8 cellular contexts compared by ENCODE assay signal in genomic region chr14:94001501-94002396, GRCh38. TPM values are rescaled to one million over a fixed set of nuclear protein-coding genes. Genes with fewer than 3 reads are reported as not detected.
DNase-seq lines count a peak whose midpoint lies in the region; ATAC-seq, FAIRE-seq and TF ChIP-seq lines count a peak whose summit lies in the region.

No MANE protein-coding gene starts in this region.

- no peak overlapping the region for H4K91ac ChIP-seq in neuronal stem cell (ENCODE audit: low read depth, low read length, poor library complexity)

- no peak overlapping the region for H3K23ac ChIP-seq in neuronal stem cell (ENCODE audit: low read depth, low read length, poor library complexity)

- no peak overlapping the region for H2BK120ac ChIP-seq in neuronal stem cell (ENCODE audit: low read depth, low read length)

- H4K8ac ChIP-seq in neuronal stem cell (ENCODE audit: low read depth, low read length): no peak overlapping the region

- H3K36me3 Mint-ChIP-seq in activated T-cell treated with anti-CD3 and anti-CD28 coated beads, Interleukin-2, amount 50 U/mL, for 4 hours (ENCODE audit: insufficient read depth): no peaks in the 10 kb centered on the region

- peaks cover 12% of the 10 kb centered on the region for H3K27me3 Mint-ChIP-seq in activated T-cell treated with anti-CD3 and anti-CD28 coated beads, Interleukin-2, amount 50 U/mL, for 4 hours (ENCODE audit: low read depth)

- no peak overlapping the region for H3K14ac ChIP-seq in neuronal stem cell (ENCODE audit: low read length)

- peak overlapping the region; percentile 48 for H2AFZ ChIP-seq in neuronal stem cell (ENCODE audit: low read length)

- peaks cover 0 to 34% (median 2%) of the 10 kb centered on the region in 3 experiments for H3K27me3 ChIP-seq in neuronal stem cell (ENCODE audit: control insufficient read depth in 3 of 3, insufficient read depth in 3 of 3, low read depth in 1 of 3, low read length in 3 of 3)

- no peak overlapping the region for H3K4me2 ChIP-seq in neuronal stem cell (ENCODE audit: insufficient read depth, low read length, poor library complexity, severe bottlenecking)

- ATAC-seq in GM18861 (IDR thresholded peaks at IDR 0.05; ENCODE audit: unreplicated experiment): peak; percentile 59
- ATAC-seq in activated T-cell treated with anti-CD3 and anti-CD28 coated beads, Interleukin-2, amount 50 U/mL, for 4 hours: peak; percentile 81

- peak; percentile 98 for TF ChIP-seq CTCF in AG09309 (IDR thresholded peaks at IDR 0.05; ENCODE audit: control insufficient read depth, insufficient read depth, low read depth, low read length, missing control alignments)

- DNase-seq in AG09309 (ENCODE audit: low read depth): no peak
- peak; percentile 87 for DNase-seq in HTR-8/SVneo (ENCODE audit: insufficient read length, low spot score)
- DNase-seq in OCI-M1 (lab: John Stamatoyannopoulos, UW): peak; percentile 53
- peak; percentile 57 for DNase-seq in activated T-cell treated with anti-CD3 and anti-CD28 coated beads, Interleukin-2, amount 50 U/mL, for 4 hours
- DNase-seq in fibroblast of peridontal ligament (ENCODE audit: extremely low read depth): peak; percentile 72
- peak; percentile 56 for DNase-seq in neuronal stem cell (ENCODE audit: low spot score)
- peak; percentile 88 for DNase-seq in superior temporal gyrus (ENCODE audit: extremely low spot score)

- peak overlapping the region; percentile 3 for H2AK5ac ChIP-seq in neuronal stem cell (ENCODE audit: low read depth, low read length)

- no peak overlapping the region for H3K9ac ChIP-seq in neuronal stem cell (ENCODE audit: low read depth, low read length, poor library complexity)

- peak; percentile 82 for FAIRE-seq in HTR-8/SVneo (lab: Jason Lieb, UNC)

- H2BK15ac ChIP-seq in neuronal stem cell (ENCODE audit: low read length): peak overlapping the region; percentile 1

- H3K27ac ChIP-seq in neuronal stem cell (replicated peaks; ENCODE audit: low read length): no peak overlapping the region

- H3K79me1 ChIP-seq in neuronal stem cell (ENCODE audit: low read depth, low read length): no peaks in the 10 kb centered on the region

- H3K36me3 ChIP-seq in neuronal stem cell (replicated peaks in 1 of 2; ENCODE audit: control insufficient read depth in 2 of 2, insufficient read depth in 2 of 2, low read length in 2 of 2): no peaks in the 10 kb centered on the region

- H3K18ac ChIP-seq in neuronal stem cell (ENCODE audit: low read length): no peak overlapping the region

- H2BK5ac ChIP-seq in neuronal stem cell (ENCODE audit: low read length): no peak overlapping the region

- WGBS in neuronal stem cell (ENCODE audit: extremely low coverage in 2 of 2, insufficient read length in 2 of 2, insufficient replicate concordance in 1 of 2), 2 donors: no CpG with 5 or more reads among the region's 26 CpGs

- no peaks in the 10 kb centered on the region for H3K9me3 Mint-ChIP-seq in activated T-cell treated with anti-CD3 and anti-CD28 coated beads, Interleukin-2, amount 50 U/mL, for 4 hours

- H3K4me3 ChIP-seq in AG09309 (ENCODE audit: control insufficient read depth, low read depth, low read length): no peak overlapping the region
- H3K4me3 ChIP-seq in neuronal stem cell (ENCODE audit: low read length in 2 of 2): no peak overlapping the region

- no peaks in the 10 kb centered on the region for H3K9me3 ChIP-seq in neuronal stem cell (replicated peaks in 1 of 2; ENCODE audit: control insufficient read depth in 2 of 2, insufficient read depth in 1 of 2, low read depth in 1 of 2, low read length in 2 of 2)

- H3K4me1 Mint-ChIP-seq in activated T-cell treated with anti-CD3 and anti-CD28 coated beads, Interleukin-2, amount 50 U/mL, for 4 hours (ENCODE audit: low read depth): peaks cover 6% of the 10 kb centered on the region

- peaks cover 0 to 3% of the 10 kb centered on the region in 2 donors for H3K4me1 ChIP-seq in neuronal stem cell (ENCODE audit: control insufficient read depth in 2 of 2, insufficient read depth in 1 of 2, low read depth in 1 of 2, low read length in 2 of 2)

- no peak overlapping the region for H3K4ac ChIP-seq in neuronal stem cell (ENCODE audit: low read length)

- no peak overlapping the region for H2BK12ac ChIP-seq in neuronal stem cell (ENCODE audit: low read length)

- no peak overlapping the region for H3K4me3 Mint-ChIP-seq in activated T-cell treated with anti-CD3 and anti-CD28 coated beads, Interleukin-2, amount 50 U/mL, for 4 hours

RNA-seq across cellular contexts. Expression of gene CCDC197, which starts 4.6 kb away (rescaled TPM):
- total RNA-seq in activated T-cell treated with anti-CD3 and anti-CD28 coated beads, Interleukin-2, amount 50 U/mL, for 4 hours: under 1 TPM in 1 of 3 donors, not detected in 2; 0.35 TPM
- polyA plus RNA-seq in neuronal stem cell (2013, experiment 1 of 2): not detected
- not detected for polyA plus RNA-seq in neuronal stem cell (2013, experiment 2 of 2)

RNA-seq across cellular contexts. Expression of gene OTUB2, which starts 24.4 kb away (rescaled TPM):
- total RNA-seq in activated T-cell treated with anti-CD3 and anti-CD28 coated beads, Interleukin-2, amount 50 U/mL, for 4 hours: under 1 TPM; 0.50 to 0.54 (median 0.53) TPM
- polyA plus RNA-seq in neuronal stem cell (2013, experiment 1 of 2): 5.1 TPM
- polyA plus RNA-seq in neuronal stem cell (2013, experiment 2 of 2): 5.0 TPM

RNA-seq across cellular contexts. Expression of gene ASB2, which starts 25.4 kb away (rescaled TPM):
- total RNA-seq in activated T-cell treated with anti-CD3 and anti-CD28 coated beads, Interleukin-2, amount 50 U/mL, for 4 hours: 1 to 10 TPM; 8.2 to 9.9 (median 9.8) TPM
- 0.43 TPM for polyA plus RNA-seq in neuronal stem cell (2013, experiment 1 of 2)
- polyA plus RNA-seq in neuronal stem cell (2013, experiment 2 of 2): 0.50 TPM
